8 cellular contexts compared by ENCODE assay signal in genomic region chr5:175796536-175797499, GRCh38.
DNase-seq lines count a peak whose midpoint lies in the region; ATAC-seq, FAIRE-seq and TF ChIP-seq lines count a peak whose summit lies in the region.

No MANE protein-coding gene starts in this region.

- intact Hi-C loops in gastrocnemius medialis (cut with DNase I; ENCODE audit: low total_unique reads), result no loop called here

- H3K9me3 ChIP-seq in BE2C (no peaks in the 10 kb centered on the region), astrocyte (ENCODE audit: insufficient read depth, low read depth, low read length) (no peaks in the 10 kb centered on the region), gastrocnemius medialis (no peaks in the 10 kb centered on the region)

- H3K9ac ChIP-seq in astrocyte (ENCODE audit: low read length), result no peak overlapping the region

- in situ Hi-C loops in KBM-7 (cut with MboI; ENCODE audit: low pct_unique_long_range_greater_than_20kb, low sequenced_read_pairs) (no loop called here), gastrocnemius medialis (cut with MboI; ENCODE audit: low sequenced_read_pairs in 4 of 4) (no loop called here)

- H3K79me2 ChIP-seq in astrocyte (ENCODE audit: insufficient read depth, low read length), result no peaks in the 10 kb centered on the region

- no peak for FAIRE-seq in astrocyte (lab: Jason Lieb, UNC)

- H3K27ac ChIP-seq in astrocyte (ENCODE audit: low read depth, low read length), result no peak overlapping the region
- H3K27ac ChIP-seq in gastrocnemius medialis, result no peak overlapping the region

- H3K27ac Mint-ChIP-seq in T-helper 2 cell treated with Interferon-gamma antibody and Interleukin-4, amounts not matched to agents 5 μg/mL and 100 μg/mL, for 36 hours, result no peak overlapping the region
- H3K27ac Mint-ChIP-seq in astrocyte (ENCODE audit: unreplicated experiment), result no peak overlapping the region

- H3K36me3 ChIP-seq in BE2C (no peaks in the 10 kb centered on the region), astrocyte (ENCODE audit: insufficient read depth, low read length) (no peaks in the 10 kb centered on the region), gastrocnemius medialis (no peaks in the 10 kb centered on the region)

- peak overlapping the region; percentile 82 for H3K4me2 ChIP-seq in astrocyte (ENCODE audit: low read length)

- TF ChIP-seq CTCF in BE2C (IDR thresholded peaks at IDR 0.05; ENCODE audit: low read depth, low read length) (no peak), GM20000 (IDR thresholded peaks at IDR 0.05; ENCODE audit: extremely low read depth, missing control alignments) (no peak), astrocyte (IDR thresholded peaks at IDR 0.05; ENCODE audit: insufficient read depth, low read depth, low read length) (no peak), gastrocnemius medialis (IDR thresholded peaks at IDR 0.05 in 4 of 5, conservative IDR thresholded peaks at IDR 0.05 in 1 of 5) (no peak)

- H3K4me1 Mint-ChIP-seq in T-helper 2 cell treated with Interferon-gamma antibody and Interleukin-4, amounts not matched to agents 5 μg/mL and 100 μg/mL, for 36 hours (ENCODE audit: low read depth), result no peaks in the 10 kb centered on the region
- peaks cover 12% of the 10 kb centered on the region for H3K4me1 Mint-ChIP-seq in astrocyte (ENCODE audit: low read depth, unreplicated experiment)

- peaks cover 32% of the 10 kb centered on the region for H3K27me3 Mint-ChIP-seq in T-helper 2 cell treated with Interferon-gamma antibody and Interleukin-4, amounts not matched to agents 5 μg/mL and 100 μg/mL, for 36 hours (ENCODE audit: low read depth)
- H3K27me3 Mint-ChIP-seq in astrocyte (ENCODE audit: low read depth, unreplicated experiment), result peaks cover 45% of the 10 kb centered on the region

- no peaks in the 10 kb centered on the region for H4K20me1 ChIP-seq in astrocyte (ENCODE audit: insufficient read depth, low read length)

- no peak for TF ChIP-seq POLR2A in gastrocnemius medialis (IDR thresholded peaks at IDR 0.05)

- H3K9me3 Mint-ChIP-seq in T-helper 2 cell treated with Interferon-gamma antibody and Interleukin-4, amounts not matched to agents 5 μg/mL and 100 μg/mL, for 36 hours, result no peaks in the 10 kb centered on the region
- no peaks in the 10 kb centered on the region for H3K9me3 Mint-ChIP-seq in astrocyte (ENCODE audit: unreplicated experiment)

- peak overlapping the region; percentile 52 for H2AFZ ChIP-seq in astrocyte (ENCODE audit: low read depth, low read length)

- H3K4me3 Mint-ChIP-seq in T-helper 2 cell treated with Interferon-gamma antibody and Interleukin-4, amounts not matched to agents 5 μg/mL and 100 μg/mL, for 36 hours, result no peak overlapping the region
- peak overlapping the region; percentile 65 for H3K4me3 Mint-ChIP-seq in astrocyte (ENCODE audit: unreplicated experiment)

- DNase-seq in BE2C (peak; percentile 66), GM20000 (ENCODE audit: low spot score) (peak; percentile 85), KBM-7 (peak; percentile 87), astrocyte (ENCODE audit: low read depth) (peak; percentile 64), hippocampal formation (lab: John Stamatoyannopoulos, UW) (peak; percentile 39 to 44), gastrocnemius medialis (peak; percentile 17 to 20)
- DNase-seq in T-helper 2 cell treated with Interferon-gamma antibody and Interleukin-4, amounts not matched to agents 5 μg/mL and 100 μg/mL, for 36 hours (ENCODE audit: low spot score), result peak; percentile 78

- H3K27me3 ChIP-seq in BE2C (no peaks in the 10 kb centered on the region), astrocyte (ENCODE audit: insufficient read depth, low read length) (peaks cover 20% of the 10 kb centered on the region), gastrocnemius medialis (peaks cover 17 to 32% (median 18%) of the 10 kb centered on the region in 3 donors)

- H3K4me1 ChIP-seq in BE2C (peaks cover 26% of the 10 kb centered on the region), astrocyte (ENCODE audit: insufficient read depth, low read length) (peaks cover 4% of the 10 kb centered on the region), gastrocnemius medialis (peaks cover 0 to 2% of the 10 kb centered on the region in 2 donors)

- peak overlapping the region; percentile 76 for H3K4me3 ChIP-seq in BE2C (ENCODE audit: low read depth, low read length)
- H3K4me3 ChIP-seq in astrocyte (ENCODE audit: insufficient read depth, low read depth, low read length), result no peak overlapping the region
- no peak overlapping the region for H3K4me3 ChIP-seq in gastrocnemius medialis

- peak in 1 of 2 donors; percentile 58 for ATAC-seq in gastrocnemius medialis
- ATAC-seq in GM18867 (IDR thresholded peaks at IDR 0.05; ENCODE audit: unreplicated experiment), result no peak

- no peaks in the 10 kb centered on the region for H3K36me3 Mint-ChIP-seq in T-helper 2 cell treated with Interferon-gamma antibody and Interleukin-4, amounts not matched to agents 5 μg/mL and 100 μg/mL, for 36 hours (ENCODE audit: low read depth)
- no peaks in the 10 kb centered on the region for H3K36me3 Mint-ChIP-seq in astrocyte (ENCODE audit: low read depth, unreplicated experiment)

Comparison
In these comparisons a context has a peak if more than half of its experiments do, and no peak if none do; other contexts are left out.
1. DNase-seq: peak in every context shown above with its lines; median percentile 87 in KBM-7; 85 in GM20000; 78 in T-helper 2 cell treated with Interferon-gamma antibody and Interleukin-4, amounts not matched to agents 5 μg/mL and 100 μg/mL, for 36 hours; 66 in BE2C; 64 in astrocyte; 42 in hippocampal formation; 18 in gastrocnemius medialis.